Comparison of ENCODE assay signal across 14 cellular contexts in genomic region chr6:30378290-30378937, GRCh38. TPM values are rescaled to one million over a fixed set of nuclear protein-coding genes. Genes with fewer than 3 reads are reported as not detected.
DNase-seq lines count a peak whose midpoint lies in the region; ATAC-seq and TF ChIP-seq lines count a peak whose summit lies in the region.
"Had no signal": no experiment of that assay in that cellular context is flagged by ENCODE, and none has a peak within 500 bp of the region (broad histone marks: within the 10 kb centered on the region; RNA-seq: fewer than 3 reads in every experiment).

No MANE protein-coding gene starts in this region.

- no peak for TF ChIP-seq EP300 in stomach (IDR thresholded peaks at IDR 0.05)

- H3K27me3 ChIP-seq in breast epithelium = peaks cover 0 to 7% of the 10 kb centered on the region in 2 donors
- peaks cover 0 to 40% (median 10%) of the 10 kb centered on the region in 3 donors for H3K27me3 ChIP-seq in stomach

- H3K27ac ChIP-seq in breast epithelium (no peak overlapping the region), stomach (no peak overlapping the region), substantia nigra (ENCODE audit: low read depth, low read length, poor library complexity, severe bottlenecking) (no peak overlapping the region)

- H3K36me3 Mint-ChIP-seq in MCF 10A (ENCODE audit: insufficient read depth, unreplicated experiment) = no peaks in the 10 kb centered on the region
- H3K36me3 Mint-ChIP-seq: T-cell, type B pancreatic cell had no signal

- H3K4me3 Mint-ChIP-seq in MCF 10A (ENCODE audit: unreplicated experiment) = no peak overlapping the region
- H3K4me3 Mint-ChIP-seq: activated T-helper 17 cell treated with anti-CD3 and anti-CD28 coated beads, Interleukin-2, amount 50 U/mL, for 72 hours; T-cell; type B pancreatic cell had no signal

- intact Hi-C loops in MCF 10A (cut with micrococcal nuclease) = no loop called here
- intact Hi-C loops in breast epithelium (cut with DNase I; ENCODE audit: low total_unique reads) = no loop called here
- intact Hi-C loops in stomach (cut with DNase I; ENCODE audit: low total_unique reads) = no loop called here

- H3K27me3 Mint-ChIP-seq in MCF 10A (ENCODE audit: insufficient read depth, unreplicated experiment) = peaks cover 91% of the 10 kb centered on the region

- CTCF ChIA-PET in MCF 10A (lab: Yijun Ruan, JAX) = no interaction called here

- H3K9me3 Mint-ChIP-seq in MCF 10A (ENCODE audit: unreplicated experiment) = no peaks in the 10 kb centered on the region
- H3K9me3 Mint-ChIP-seq: activated T-helper 17 cell treated with anti-CD3 and anti-CD28 coated beads, Interleukin-2, amount 50 U/mL, for 72 hours; T-cell; type B pancreatic cell had no signal

- BruUV-seq in MCF 10A (replicated peaks; lab: Mats Ljungman, UMichigan) = no TSS peak

- H3K4me3 ChIP-seq in breast epithelium = no peak overlapping the region
- no peak overlapping the region for H3K4me3 ChIP-seq in stomach

- no peaks in the 10 kb centered on the region for H3K9me3 ChIP-seq in breast epithelium
- H3K9me3 ChIP-seq in stomach = no peaks in the 10 kb centered on the region

- no peak for TF ChIP-seq POLR2A in breast epithelium (IDR thresholded peaks at IDR 0.05)
- no peak for TF ChIP-seq POLR2A in stomach (IDR thresholded peaks at IDR 0.05)

- H3K4me1 Mint-ChIP-seq in MCF 10A (ENCODE audit: insufficient read depth, unreplicated experiment) = no peaks in the 10 kb centered on the region
- H3K4me1 Mint-ChIP-seq: activated T-helper 17 cell treated with anti-CD3 and anti-CD28 coated beads, Interleukin-2, amount 50 U/mL, for 72 hours; T-cell had no signal

- WGBS in stomach, 5 donors = 0 to 4% (median 2%) methylated on average over 1 of the region's 1 CpG

- no peak for TF ChIP-seq CTCF in MCF 10A (IDR thresholded peaks at IDR 0.05; ENCODE audit: unreplicated experiment)
- no peak for TF ChIP-seq CTCF in breast epithelium (IDR thresholded peaks at IDR 0.05)
- no peak for TF ChIP-seq CTCF in stomach (IDR thresholded peaks at IDR 0.05)

- H3K4me1 ChIP-seq in breast epithelium = no peaks in the 10 kb centered on the region
- no peaks in the 10 kb centered on the region for H3K4me1 ChIP-seq in stomach

- POLR2A ChIA-PET in MCF 10A (lab: Yijun Ruan, JAX) = no interaction called here

- no peak for ATAC-seq in GM21360 (IDR thresholded peaks at IDR 0.05; ENCODE audit: unreplicated experiment)
- ATAC-seq: activated T-helper 17 cell treated with anti-CD3 and anti-CD28 coated beads, Interleukin-2, amount 50 U/mL, for 72 hours; T-cell had no signal

- H3K36me3 ChIP-seq in breast epithelium = no peaks in the 10 kb centered on the region
- H3K36me3 ChIP-seq in stomach = no peaks in the 10 kb centered on the region

- DNase-seq in MCF 10A (ENCODE audit: unreplicated experiment) (peak; percentile 64), breast epithelium (ENCODE audit: low spot score in 2 of 2) (no peak), SW480 (ENCODE audit: low spot score) (peak; percentile 29), glomerular visceral epithelial cell (ENCODE audit: extremely low spot score) (peak; percentile 20), stomach (no peak), substantia nigra (lab: John Stamatoyannopoulos, UW) (no peak)
- no peak for DNase-seq in stimulated activated CD4-positive, alpha-beta T cell treated with anti-CD3 and anti-CD28 coated beads, Interleukin-4, amount 100 ng/mL, for 24 hours
- DNase-seq: activated CD4-positive, alpha-beta T cell treated with anti-CD3 and anti-CD28 coated beads, Interleukin-2, amount 50 U/mL, for 1 hour; midbrain; stimulated activated CD8-positive, alpha-beta memory T cell treated with anti-CD3 and anti-CD28 coated beads, Interleukin-4, amount 100 ng/mL, for 48 hours; T-cell had no signal

- H3K27ac Mint-ChIP-seq in MCF 10A (ENCODE audit: low read depth, unreplicated experiment) = no peak overlapping the region
- H3K27ac Mint-ChIP-seq: activated T-helper 17 cell treated with anti-CD3 and anti-CD28 coated beads, Interleukin-2, amount 50 U/mL, for 72 hours; T-cell; type B pancreatic cell had no signal

RNA-seq across cellular contexts. Expression of gene RPP21, which starts 33.5 kb away (rescaled TPM):
- 63.0 and 74.1 TPM in 2 replicates for total RNA-seq in MCF 10A (2022)
- total RNA-seq in breast epithelium = 10 to 100 TPM; 59.0 to 69.6 (median 67.8) TPM
- total RNA-seq in stomach = 100 to 1,000 TPM in 2 of 5 donors, 10 to 100 TPM in 1, 1 to 10 TPM in 1, not detected in 1; 4.5 to 157 (median 60.3) TPM
- 100 to 1,000 TPM; 119 to 167 (median 145) TPM for polyA plus RNA-seq in stomach

RNA-seq across cellular contexts. Expression of gene TRIM39, which starts 51.7 kb away (rescaled TPM):
- total RNA-seq in MCF 10A (2022) (14.7 and 18.6 TPM in 2 replicates), breast epithelium (10 to 100 TPM; 10.8 to 21.2 (median 12.6) TPM), stomach (10 to 100 TPM in 3 of 5 donors, 1 to 10 TPM in 2; 8.6 to 28.1 (median 17.5) TPM)
- polyA plus RNA-seq in stomach = 10 to 100 TPM in 1 of 3 donors, 1 to 10 TPM in 2; 6.5 to 11.2 (median 8.4) TPM

Comparison
In these comparisons a context has a peak if more than half of its experiments do, and no peak if none do; other contexts are left out.
1. DNase-seq: peak in MCF 10A (single experiment), SW480 (single experiment) and glomerular visceral epithelial cell (single experiment); none in breast epithelium (0 of 2), stomach (single experiment), stimulated activated CD4-positive, alpha-beta T cell treated with anti-CD3 and anti-CD28 coated beads, Interleukin-4, amount 100 ng/mL, for 24 hours (single experiment) and substantia nigra (0 of 49).